ENCODE assay signal across 8 cellular contexts in the genomic region with DNA sequence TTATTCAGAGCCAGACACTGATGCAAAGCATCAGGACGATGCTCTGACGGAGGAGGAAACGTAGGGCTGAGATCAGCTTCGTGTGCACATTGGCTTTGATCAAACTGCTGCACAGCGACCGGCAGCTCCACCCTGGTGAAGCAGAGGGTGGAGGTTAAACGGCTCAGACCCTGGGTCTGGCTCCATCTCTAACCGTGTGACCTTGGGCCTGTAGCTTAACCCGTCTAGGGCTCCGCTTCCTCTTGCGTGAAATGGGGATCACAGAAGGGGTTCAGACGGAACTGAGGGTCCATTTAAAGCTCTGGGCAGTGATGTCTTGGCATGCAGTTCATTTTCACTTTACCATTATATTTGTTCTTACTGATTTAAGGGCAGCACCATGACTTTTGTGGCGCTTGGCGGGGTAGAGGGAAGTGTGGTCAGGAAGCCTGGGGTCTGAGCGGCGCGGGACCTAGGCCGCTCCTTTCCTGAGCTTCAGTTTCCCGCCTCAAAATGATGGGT. TPM values are rescaled to one million over a fixed set of nuclear protein-coding genes. Genes with fewer than 3 reads are reported as not detected.
DNase-seq lines count a peak whose midpoint lies in the region; ATAC-seq and TF ChIP-seq lines count a peak whose summit lies in the region.

No MANE protein-coding gene starts in this region.

- no peak for TF ChIP-seq CTCF in AG10803 (conservative IDR thresholded peaks at IDR 0.05; ENCODE audit: low read length)
- no peak for TF ChIP-seq CTCF in colonic mucosa (IDR thresholded peaks at IDR 0.05)

- peak overlapping the region; percentile 75 for H3K4me3 ChIP-seq in AG10803 (ENCODE audit: low read length)
- peak overlapping the region; percentile 86 for H3K4me3 ChIP-seq in colonic mucosa
- peak overlapping the region; percentile 86 to 88 for H3K4me3 ChIP-seq in stomach smooth muscle (ENCODE audit: low read length in 2 of 2)

- no peaks in the 10 kb centered on the region for H3K36me3 ChIP-seq in colonic mucosa
- H3K36me3 ChIP-seq in stomach smooth muscle (ENCODE audit: control insufficient read depth in 2 of 2, insufficient read depth in 2 of 2, low read length in 2 of 2): no peaks in the 10 kb centered on the region

- peaks cover 7% of the 10 kb centered on the region for H3K4me1 ChIP-seq in colonic mucosa
- H3K4me1 ChIP-seq in stomach smooth muscle (ENCODE audit: control insufficient read depth, insufficient read depth, low read length): peaks cover 12% of the 10 kb centered on the region

- intact Hi-C loops in colonic mucosa (cut with DNase I): loop anchor here (10.0 kb wide), 1 partner anchor 90 kb away; no protein-coding TSS in a partner anchor

- no peaks in the 10 kb centered on the region for H3K27me3 ChIP-seq in colonic mucosa
- H3K27me3 ChIP-seq in stomach smooth muscle (ENCODE audit: control insufficient read depth in 1 of 2, insufficient read depth in 2 of 2, low read length in 2 of 2): no peaks in the 10 kb centered on the region

- H3K9ac ChIP-seq in colonic mucosa (ENCODE audit: low read depth in 2 of 2, low read length in 2 of 2): peak overlapping the region; percentile 78
- H3K9ac ChIP-seq in stomach smooth muscle (ENCODE audit: low read length in 2 of 2): peak overlapping the region; percentile 62 to 71

- ATAC-seq in GM18909 (IDR thresholded peaks at IDR 0.05; ENCODE audit: poor library complexity, unreplicated experiment): peak; percentile 18

- no peaks in the 10 kb centered on the region for H3K9me3 ChIP-seq in colonic mucosa
- no peaks in the 10 kb centered on the region for H3K9me3 ChIP-seq in stomach smooth muscle (ENCODE audit: control insufficient read depth in 2 of 2, low read length in 2 of 2)

- peak overlapping the region; percentile 38 for H3K27ac ChIP-seq in colonic mucosa
- no peak overlapping the region for H3K27ac ChIP-seq in stomach smooth muscle (ENCODE audit: low read length)

- DNase-seq in AG10803 (ENCODE audit: low read depth): no peak
- peak; percentile 55 for DNase-seq in HPDE6-E6E7 (ENCODE audit: extremely low spot score)
- DNase-seq in T1000 (lab: John Stamatoyannopoulos, UW): peak; percentile 26
- DNase-seq in colonic mucosa: peak; percentile 57
- peak; percentile 8 to 16 for DNase-seq in lung microvascular endothelial cell (ENCODE audit: low read depth in 2 of 2)
- DNase-seq in mucosa of gallbladder (ENCODE audit: low spot score): no peak

RNA-seq across cellular contexts. Expression of a gene that starts 0.6 kb away (rescaled TPM):
- 10 to 100 TPM in 1 of 2 donors, 1 to 10 TPM in 1; 6.9 to 17.6 TPM for total RNA-seq in colonic mucosa
- total RNA-seq in lung microvascular endothelial cell: 2.6 and 3.9 TPM in 2 replicates
- 4.6 TPM for total RNA-seq in mucosa of gallbladder

Comparison
In these comparisons a context has a peak if more than half of its experiments do, and no peak if none do; other contexts are left out.
1. DNase-seq: peak in HPDE6-E6E7 (single experiment), T1000 (single experiment), colonic mucosa (single experiment) and lung microvascular endothelial cell (2 of 2); none in AG10803 (single experiment) and mucosa of gallbladder (single experiment).
2. Peak in every context shown above with its lines, with median percentiles within 50 percentile points of each other: H3K4me3 ChIP-seq.